In genomic region chr12:86627001-86627400, GRCh38 we compare ENCODE assay signal across 33 cellular contexts.
"Had no signal": no experiment of that assay in that cellular context is flagged by ENCODE, and none has a peak within 500 bp of the region (broad histone marks: within the 10 kb centered on the region; RNA-seq: fewer than 3 reads in every experiment).

No MANE protein-coding gene starts in this region.

- H3K27ac ChIP-seq: adrenal gland, ascending aorta, body of pancreas, brain microvascular endothelial cell, breast epithelium, cardiac muscle cell had no signal

- DNase-seq: activated effector memory CD4-positive, alpha-beta T cell treated with anti-CD3 and anti-CD28 coated beads, Interleukin-2, amount 50 U/mL, for 16 hours; activated effector memory CD4-positive, alpha-beta T cell treated with Interleukin-2 at 50 U/mL for 16 hours; activated gamma-delta T cell; activated gamma-delta T cell treated with Interleukin-2 at 50 U/mL for 16 hours; activated naive CD4-positive, alpha-beta T cell; activated naive CD4-positive, alpha-beta T cell treated with anti-CD3 and anti-CD28 coated beads for 36 hours; activated naive CD4-positive, alpha-beta T cell treated with anti-CD3 and anti-CD28 coated beads, Interleukin-2, amount 10 ng/mL, durations not matched to agents 7 days and 5 days; activated naive CD4-positive, alpha-beta T cell treated with anti-CD3 and anti-CD28 coated beads, Interleukin-2, amount 50 U/mL, for 16 hours; activated naive CD4-positive, alpha-beta T cell treated with Interleukin-2 at 50 U/mL for 16 hours; activated naive CD8-positive, alpha-beta T cell treated with anti-CD3 and anti-CD28 coated beads for 36 hours; activated naive CD8-positive, alpha-beta T cell treated with anti-CD3 and anti-CD28 coated beads, Interleukin-2, amount 10 ng/mL, durations not matched to agents 7 days and 5 days; activated naive CD8-positive, alpha-beta T cell treated with anti-CD3 and anti-CD28 coated beads, Interleukin-2, amount 50 U/mL, for 24 hours; activated T-cell treated with anti-CD3 and anti-CD28 coated beads, Interleukin-2, amount 50 U/mL, for 1 hour; activated T-cell treated with anti-CD3 and anti-CD28 coated beads, Interleukin-2, amount 50 U/mL, for 24 hours; activated T-cell treated with anti-CD3 and anti-CD28 coated beads, Interleukin-2, amount 50 U/mL, for 4 hours; activated T-cell treated with anti-CD3 and anti-CD28 coated beads, Interleukin-2, amount 50 U/mL, for 48 hours; activated T-cell treated with anti-CD3 and anti-CD28 coated beads, Interleukin-2, amount 50 U/mL, for 72 hours; adrenal gland; amniotic stem cell; amygdala; anterior cingulate cortex; body of pancreas; brain microvascular endothelial cell; caudate nucleus; central memory CD4-positive, alpha-beta T cell; cerebellar nuclear complex had no signal

- H3K27me3 ChIP-seq: adrenal gland, ascending aorta, body of pancreas, brain microvascular endothelial cell, breast epithelium, cardiac muscle cell had no signal

- H3K4me1 ChIP-seq: adrenal gland, ascending aorta, body of pancreas, breast epithelium had no signal

- H3K4me3 ChIP-seq: adrenal gland, ascending aorta, body of pancreas, breast epithelium, cardiac muscle cell had no signal

- H3K9me3 ChIP-seq: adrenal gland had no signal

- ATAC-seq: activated naive CD4-positive, alpha-beta T cell treated with anti-CD3 and anti-CD28 coated beads, Interleukin-2, amount 50 U/mL, for 72 hours; activated naive CD8-positive, alpha-beta T cell treated with anti-CD3 and anti-CD28 coated beads, Interleukin-2, amount 50 U/mL, for 24 hours; activated T-cell treated with anti-CD3 and anti-CD28 coated beads, Interleukin-2, amount 50 U/mL, for 4 hours; activated T-cell treated with anti-CD3 and anti-CD28 coated beads, Interleukin-2, amount 50 U/mL, for 72 hours; activated T-helper 17 cell treated with anti-CD3 and anti-CD28 coated beads, Interleukin-2, amount 50 U/mL, for 72 hours; body of pancreas had no signal

- FAIRE-seq: astrocyte, bronchial epithelial cell had no signal

- H3K36me3 ChIP-seq: adrenal gland, ascending aorta, brain microvascular endothelial cell, breast epithelium, cardiac muscle cell had no signal
